Comparison of ENCODE assay signal across 1 cellular context in genomic region chr5:56475689-56476486, GRCh38.
A peak's percentile ranks its signal among the peaks of the same experiment; 100 is the strongest.
TF ChIP-seq lines count a peak whose summit lies in the region.

No MANE protein-coding gene starts in this region.

TF ChIP-seq in SK-N-SH treated with all-trans-retinoic acid at 6 μM for 48 hours, 23 proteins besides CTCF, POLR2A, EP300 and RAD21 (continued from another document):
- TF ChIP-seq PATZ1 (CRISPR knock-in tag; IDR thresholded peaks at IDR 0.05; ENCODE audit: borderline replicate concordance) (0 out of 2 replicates have a peak, but pooled peaks have one; percentile 56), OSR1 (CRISPR knock-in tag; IDR thresholded peaks at IDR 0.05) (no peak), CSDC2 (CRISPR knock-in tag; IDR thresholded peaks at IDR 0.05) (no peak), ZNF8 (CRISPR knock-in tag; IDR thresholded peaks at IDR 0.05) (no peak), RARB (CRISPR knock-in tag; IDR thresholded peaks at IDR 0.05) (no peak), ARNTL (CRISPR knock-in tag; IDR thresholded peaks at IDR 0.05; ENCODE audit: borderline replicate concordance, low read depth) (no peak), TCF4 (CRISPR knock-in tag; IDR thresholded peaks at IDR 0.05; ENCODE audit: borderline replicate concordance) (no peak), GLIS3 (CRISPR knock-in tag; IDR thresholded peaks at IDR 0.05) (no peak)
TF ChIP-seq in SK-N-SH treated with all-trans-retinoic acid at 6 μM for 48 hours: peak in this region for 4.
